ENCODE assay signal across 1 cellular context in the genomic region with DNA sequence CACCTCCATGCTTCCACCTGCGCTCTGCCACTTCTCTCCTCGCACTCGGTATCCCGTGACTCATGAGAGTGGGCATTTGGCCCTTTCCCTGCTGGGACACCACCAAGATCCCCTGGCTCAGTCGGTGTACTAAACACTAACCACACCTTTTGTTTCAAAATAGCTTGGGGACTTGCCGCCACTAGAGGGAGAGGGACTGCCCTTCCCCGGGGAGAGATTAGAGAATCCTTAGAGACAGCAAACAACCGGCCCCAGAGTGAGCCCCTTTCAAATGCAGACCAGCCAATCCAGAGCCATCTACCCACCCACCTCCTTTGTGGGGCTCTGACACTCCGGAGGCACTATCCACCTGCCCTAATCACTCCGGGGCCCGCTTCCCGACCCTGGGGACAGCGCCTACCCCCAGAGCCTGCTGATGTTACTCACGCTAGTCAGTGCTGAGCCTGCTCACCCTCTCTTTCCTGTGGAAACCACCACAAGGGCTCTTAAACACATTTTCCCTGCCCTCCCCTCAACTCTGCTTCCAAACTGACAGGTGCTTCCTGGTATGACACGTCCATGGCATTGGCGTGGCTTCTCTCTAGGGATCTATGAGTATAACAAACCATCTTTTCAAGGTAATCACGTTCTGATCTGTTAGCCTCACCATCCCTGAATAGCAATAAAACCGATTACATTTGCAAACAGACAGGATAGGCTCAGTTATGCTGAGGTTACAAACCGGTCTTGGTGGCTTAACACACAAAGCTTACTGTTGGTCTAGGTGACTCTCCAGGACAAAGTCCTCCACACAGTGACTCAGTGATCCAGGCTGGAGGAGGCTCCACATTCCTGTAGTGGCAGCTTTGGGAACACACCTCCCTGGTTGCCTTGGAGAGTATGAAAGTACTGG.
TF ChIP-seq lines count a peak whose summit lies in the region.

No MANE protein-coding gene starts in this region.

TF ChIP-seq in HepG2, 621 proteins besides CTCF, POLR2A, EP300 and RAD21 (continued from another document and continues in another):
- TF ChIP-seq, protein P1, sequence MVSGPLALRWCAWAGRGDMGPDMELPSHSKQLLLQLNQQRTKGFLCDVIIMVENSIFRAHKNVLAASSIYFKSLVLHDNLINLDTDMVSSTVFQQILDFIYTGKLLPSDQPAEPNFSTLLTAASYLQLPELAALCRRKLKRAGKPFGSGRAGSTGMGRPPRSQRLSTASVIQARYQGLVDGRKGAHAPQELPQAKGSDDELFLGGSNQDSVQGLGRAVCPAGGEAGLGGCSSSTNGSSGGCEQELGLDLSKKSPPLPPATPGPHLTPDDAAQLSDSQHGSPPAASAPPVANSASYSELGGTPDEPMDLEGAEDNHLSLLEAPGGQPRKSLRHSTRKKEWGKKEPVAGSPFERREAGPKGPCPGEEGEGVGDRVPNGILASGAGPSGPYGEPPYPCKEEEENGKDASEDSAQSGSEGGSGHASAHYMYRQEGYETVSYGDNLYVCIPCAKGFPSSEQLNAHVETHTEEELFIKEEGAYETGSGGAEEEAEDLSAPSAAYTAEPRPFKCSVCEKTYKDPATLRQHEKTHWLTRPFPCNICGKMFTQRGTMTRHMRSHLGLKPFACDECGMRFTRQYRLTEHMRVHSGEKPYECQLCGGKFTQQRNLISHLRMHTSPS (CRISPR knock-in tag; IDR thresholded peaks at IDR 0.05; ENCODE audit: low read depth): no peak
- TF ChIP-seq ZFYVE20 (CRISPR knock-in tag; IDR thresholded peaks at IDR 0.05; ENCODE audit: borderline replicate concordance, low read depth) (no peak), MAFF (IDR thresholded peaks at IDR 0.05; ENCODE audit: low read depth, low read length) (peak; percentile 81), ZC3H13 (CRISPR knock-in tag; IDR thresholded peaks at IDR 0.05) (0 out of 2 replicates have a peak, but pooled peaks have one; percentile 40), HIVEP1 (CRISPR knock-in tag; IDR thresholded peaks at IDR 0.05) (no peak), ZNF432 (CRISPR knock-in tag; IDR thresholded peaks at IDR 0.05; ENCODE audit: borderline replicate concordance) (no peak), SP4 (CRISPR knock-in tag; IDR thresholded peaks at IDR 0.05) (no peak; the same call in 1 of the 2 replicates), STAG1 (CRISPR knock-in tag; IDR thresholded peaks at IDR 0.05) (peak; percentile 43), ELF3 (CRISPR knock-in tag; IDR thresholded peaks at IDR 0.05) (peak; percentile 25; the same call in 1 of the 2 replicates), TAF1 (CRISPR knock-in tag; IDR thresholded peaks at IDR 0.05) (no peak; the same call in 1 of the 2 replicates), KDM1A (CRISPR knock-in tag; IDR thresholded peaks at IDR 0.05) (0 out of 2 replicates have a peak, but pooled peaks have one; percentile 20), SAFB2 (CRISPR knock-in tag; IDR thresholded peaks at IDR 0.05; ENCODE audit: borderline replicate concordance, low read depth) (no peak), ZNF761 (CRISPR knock-in tag; conservative IDR thresholded peaks at IDR 0.05) (peak; percentile 52; the same call in 1 of the 2 replicates), ZNF878 (CRISPR knock-in tag; IDR thresholded peaks at IDR 0.05) (no peak), TBX3 (IDR thresholded peaks at IDR 0.05; ENCODE audit: borderline replicate concordance) (no peak), RFX3 (CRISPR knock-in tag; IDR thresholded peaks at IDR 0.05) (no peak), HOXA3 (CRISPR knock-in tag; IDR thresholded peaks at IDR 0.05) (no peak; the same call in 1 of the 2 replicates), NFKBIZ (CRISPR knock-in tag; IDR thresholded peaks at IDR 0.05) (peak; percentile 34; the same call in 1 of the 2 replicates), IKZF4 (CRISPR knock-in tag; IDR thresholded peaks at IDR 0.05; ENCODE audit: borderline replicate concordance, low read depth, not compliant biosample characterization) (no peak), NCOA5 (CRISPR knock-in tag; IDR thresholded peaks at IDR 0.05) (no peak), ZNF24 (IDR thresholded peaks at IDR 0.05) (no peak), SALL2 (CRISPR knock-in tag; IDR thresholded peaks at IDR 0.05) (no peak), NCOR1 (IDR thresholded peaks at IDR 0.05; ENCODE audit: borderline replicate concordance, low read length) (peak; percentile 19; the same call in 1 of the 2 replicates), PRPF4 (IDR thresholded peaks at IDR 0.05; ENCODE audit: low read depth, low read length, poor library complexity, severe bottlenecking) (no peak), CBX1 (IDR thresholded peaks at IDR 0.05; ENCODE audit: low read depth) (peak; percentile 47), JARID2 (CRISPR knock-in tag; IDR thresholded peaks at IDR 0.05; ENCODE audit: insufficient replicate concordance) (no peak), KAT8 (CRISPR knock-in tag; IDR thresholded peaks at IDR 0.05) (no peak), ZNF572 (CRISPR knock-in tag; IDR thresholded peaks at IDR 0.05) (no peak), ZBTB20 (CRISPR knock-in tag; IDR thresholded peaks at IDR 0.05; ENCODE audit: borderline replicate concordance, low read depth) (no peak), ZNF350 (CRISPR knock-in tag; IDR thresholded peaks at IDR 0.05; ENCODE audit: borderline replicate concordance, low read depth) (no peak; the same call in 1 of the 2 replicates), PITX1 (CRISPR knock-in tag; IDR thresholded peaks at IDR 0.05) (peak; percentile 34; the same call in 1 of the 2 replicates), ADNP (CRISPR knock-in tag; IDR thresholded peaks at IDR 0.05) (no peak), LCORL (IDR thresholded peaks at IDR 0.05) (no peak), LCORL (CRISPR knock-in tag; IDR thresholded peaks at IDR 0.05) (peak; percentile 17; the same call in 1 of the 2 replicates), RFX5 (IDR thresholded peaks at IDR 0.05; ENCODE audit: low read depth, low read length) (no peak), ZNF282 (IDR thresholded peaks at IDR 0.05; ENCODE audit: partially characterized antibody) (no peak), ATAD3A (CRISPR knock-in tag; IDR thresholded peaks at IDR 0.05) (no peak)
- TF ChIP-seq, protein P2, sequence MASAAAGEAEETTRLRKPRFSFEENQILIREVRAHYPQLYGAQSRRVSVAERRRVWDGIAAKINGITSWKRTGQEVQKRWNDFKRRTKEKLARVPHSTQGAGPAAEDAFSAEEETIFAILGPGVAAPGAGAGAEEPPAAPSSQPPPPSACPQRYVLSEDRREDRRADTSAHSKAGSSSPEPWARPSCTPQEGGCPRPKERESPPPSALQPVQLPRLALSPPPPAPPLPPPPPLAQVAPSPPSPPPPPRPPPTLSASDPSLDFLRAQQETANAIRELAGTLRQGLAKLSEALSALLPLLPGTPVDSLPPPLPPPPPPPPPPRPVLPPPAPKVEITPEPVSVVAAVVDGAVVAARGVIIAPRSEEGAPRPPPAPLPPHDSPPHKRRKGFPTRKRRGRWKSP (CRISPR knock-in tag; IDR thresholded peaks at IDR 0.05): no peak
- TF ChIP-seq, protein P3, sequence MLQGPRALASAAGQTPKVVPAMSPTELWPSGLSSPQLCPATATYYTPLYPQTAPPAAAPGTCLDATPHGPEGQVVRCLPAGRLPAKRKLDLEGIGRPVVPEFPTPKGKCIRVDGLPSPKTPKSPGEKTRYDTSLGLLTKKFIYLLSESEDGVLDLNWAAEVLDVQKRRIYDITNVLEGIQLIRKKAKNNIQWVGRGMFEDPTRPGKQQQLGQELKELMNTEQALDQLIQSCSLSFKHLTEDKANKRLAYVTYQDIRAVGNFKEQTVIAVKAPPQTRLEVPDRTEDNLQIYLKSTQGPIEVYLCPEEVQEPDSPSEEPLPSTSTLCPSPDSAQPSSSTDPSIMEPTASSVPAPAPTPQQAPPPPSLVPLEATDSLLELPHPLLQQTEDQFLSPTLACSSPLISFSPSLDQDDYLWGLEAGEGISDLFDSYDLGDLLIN (CRISPR knock-in tag; IDR thresholded peaks at IDR 0.05; ENCODE audit: borderline replicate concordance): no peak
- TF ChIP-seq, protein P4, sequence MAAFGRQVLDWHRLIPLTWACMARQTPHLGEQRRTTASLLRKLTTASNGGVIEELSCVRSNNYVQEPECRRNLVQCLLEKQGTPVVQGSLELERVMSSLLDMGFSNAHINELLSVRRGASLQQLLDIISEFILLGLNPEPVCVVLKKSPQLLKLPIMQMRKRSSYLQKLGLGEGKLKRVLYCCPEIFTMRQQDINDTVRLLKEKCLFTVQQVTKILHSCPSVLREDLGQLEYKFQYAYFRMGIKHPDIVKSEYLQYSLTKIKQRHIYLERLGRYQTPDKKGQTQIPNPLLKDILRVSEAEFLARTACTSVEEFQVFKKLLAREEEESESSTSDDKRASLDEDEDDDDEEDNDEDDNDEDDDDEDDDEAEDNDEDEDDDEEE (CRISPR knock-in tag; IDR thresholded peaks at IDR 0.05): no peak
- TF ChIP-seq, protein P5, sequence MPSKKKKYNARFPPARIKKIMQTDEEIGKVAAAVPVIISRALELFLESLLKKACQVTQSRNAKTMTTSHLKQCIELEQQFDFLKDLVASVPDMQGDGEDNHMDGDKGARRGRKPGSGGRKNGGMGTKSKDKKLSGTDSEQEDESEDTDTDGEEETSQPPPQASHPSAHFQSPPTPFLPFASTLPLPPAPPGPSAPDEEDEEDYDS (CRISPR knock-in tag; IDR thresholded peaks at IDR 0.05): no peak
- TF ChIP-seq, protein P6, sequence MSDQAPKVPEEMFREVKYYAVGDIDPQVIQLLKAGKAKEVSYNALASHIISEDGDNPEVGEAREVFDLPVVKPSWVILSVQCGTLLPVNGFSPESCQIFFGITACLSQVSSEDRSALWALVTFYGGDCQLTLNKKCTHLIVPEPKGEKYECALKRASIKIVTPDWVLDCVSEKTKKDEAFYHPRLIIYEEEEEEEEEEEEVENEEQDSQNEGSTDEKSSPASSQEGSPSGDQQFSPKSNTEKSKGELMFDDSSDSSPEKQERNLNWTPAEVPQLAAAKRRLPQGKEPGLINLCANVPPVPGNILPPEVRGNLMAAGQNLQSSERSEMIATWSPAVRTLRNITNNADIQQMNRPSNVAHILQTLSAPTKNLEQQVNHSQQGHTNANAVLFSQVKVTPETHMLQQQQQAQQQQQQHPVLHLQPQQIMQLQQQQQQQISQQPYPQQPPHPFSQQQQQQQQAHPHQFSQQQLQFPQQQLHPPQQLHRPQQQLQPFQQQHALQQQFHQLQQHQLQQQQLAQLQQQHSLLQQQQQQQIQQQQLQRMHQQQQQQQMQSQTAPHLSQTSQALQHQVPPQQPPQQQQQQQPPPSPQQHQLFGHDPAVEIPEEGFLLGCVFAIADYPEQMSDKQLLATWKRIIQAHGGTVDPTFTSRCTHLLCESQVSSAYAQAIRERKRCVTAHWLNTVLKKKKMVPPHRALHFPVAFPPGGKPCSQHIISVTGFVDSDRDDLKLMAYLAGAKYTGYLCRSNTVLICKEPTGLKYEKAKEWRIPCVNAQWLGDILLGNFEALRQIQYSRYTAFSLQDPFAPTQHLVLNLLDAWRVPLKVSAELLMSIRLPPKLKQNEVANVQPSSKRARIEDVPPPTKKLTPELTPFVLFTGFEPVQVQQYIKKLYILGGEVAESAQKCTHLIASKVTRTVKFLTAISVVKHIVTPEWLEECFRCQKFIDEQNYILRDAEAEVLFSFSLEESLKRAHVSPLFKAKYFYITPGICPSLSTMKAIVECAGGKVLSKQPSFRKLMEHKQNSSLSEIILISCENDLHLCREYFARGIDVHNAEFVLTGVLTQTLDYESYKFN (CRISPR knock-in tag; conservative IDR thresholded peaks at IDR 0.05): peak; percentile 52; the same call in 1 of the 2 replicates
- TF ChIP-seq, protein P7, sequence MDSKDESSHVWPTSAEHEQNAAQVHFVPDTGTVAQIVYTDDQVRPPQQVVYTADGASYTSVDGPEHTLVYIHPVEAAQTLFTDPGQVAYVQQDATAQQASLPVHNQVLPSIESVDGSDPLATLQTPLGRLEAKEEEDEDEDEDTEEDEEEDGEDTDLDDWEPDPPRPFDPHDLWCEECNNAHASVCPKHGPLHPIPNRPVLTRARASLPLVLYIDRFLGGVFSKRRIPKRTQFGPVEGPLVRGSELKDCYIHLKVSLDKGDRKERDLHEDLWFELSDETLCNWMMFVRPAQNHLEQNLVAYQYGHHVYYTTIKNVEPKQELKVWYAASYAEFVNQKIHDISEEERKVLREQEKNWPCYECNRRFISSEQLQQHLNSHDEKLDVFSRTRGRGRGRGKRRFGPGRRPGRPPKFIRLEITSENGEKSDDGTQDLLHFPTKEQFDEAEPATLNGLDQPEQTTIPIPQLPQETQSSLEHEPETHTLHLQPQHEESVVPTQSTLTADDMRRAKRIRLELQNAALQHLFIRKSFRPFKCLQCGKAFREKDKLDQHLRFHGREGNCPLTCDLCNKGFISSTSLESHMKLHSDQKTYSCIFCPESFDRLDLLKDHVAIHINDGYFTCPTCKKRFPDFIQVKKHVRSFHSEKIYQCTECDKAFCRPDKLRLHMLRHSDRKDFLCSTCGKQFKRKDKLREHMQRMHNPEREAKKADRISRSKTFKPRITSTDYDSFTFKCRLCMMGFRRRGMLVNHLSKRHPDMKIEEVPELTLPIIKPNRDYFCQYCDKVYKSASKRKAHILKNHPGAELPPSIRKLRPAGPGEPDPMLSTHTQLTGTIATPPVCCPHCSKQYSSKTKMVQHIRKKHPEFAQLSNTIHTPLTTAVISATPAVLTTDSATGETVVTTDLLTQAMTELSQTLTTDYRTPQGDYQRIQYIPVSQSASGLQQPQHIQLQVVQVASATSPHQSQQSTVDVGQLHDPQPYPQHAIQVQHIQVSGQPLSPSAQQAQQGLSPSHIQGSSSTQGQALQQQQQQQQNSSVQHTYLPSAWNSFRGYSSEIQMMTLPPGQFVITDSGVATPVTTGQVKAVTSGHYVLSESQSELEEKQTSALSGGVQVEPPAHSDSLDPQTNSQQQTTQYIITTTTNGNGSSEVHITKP (CRISPR knock-in tag; IDR thresholded peaks at IDR 0.05; ENCODE audit: low read depth): no peak
- TF ChIP-seq, protein P8, sequence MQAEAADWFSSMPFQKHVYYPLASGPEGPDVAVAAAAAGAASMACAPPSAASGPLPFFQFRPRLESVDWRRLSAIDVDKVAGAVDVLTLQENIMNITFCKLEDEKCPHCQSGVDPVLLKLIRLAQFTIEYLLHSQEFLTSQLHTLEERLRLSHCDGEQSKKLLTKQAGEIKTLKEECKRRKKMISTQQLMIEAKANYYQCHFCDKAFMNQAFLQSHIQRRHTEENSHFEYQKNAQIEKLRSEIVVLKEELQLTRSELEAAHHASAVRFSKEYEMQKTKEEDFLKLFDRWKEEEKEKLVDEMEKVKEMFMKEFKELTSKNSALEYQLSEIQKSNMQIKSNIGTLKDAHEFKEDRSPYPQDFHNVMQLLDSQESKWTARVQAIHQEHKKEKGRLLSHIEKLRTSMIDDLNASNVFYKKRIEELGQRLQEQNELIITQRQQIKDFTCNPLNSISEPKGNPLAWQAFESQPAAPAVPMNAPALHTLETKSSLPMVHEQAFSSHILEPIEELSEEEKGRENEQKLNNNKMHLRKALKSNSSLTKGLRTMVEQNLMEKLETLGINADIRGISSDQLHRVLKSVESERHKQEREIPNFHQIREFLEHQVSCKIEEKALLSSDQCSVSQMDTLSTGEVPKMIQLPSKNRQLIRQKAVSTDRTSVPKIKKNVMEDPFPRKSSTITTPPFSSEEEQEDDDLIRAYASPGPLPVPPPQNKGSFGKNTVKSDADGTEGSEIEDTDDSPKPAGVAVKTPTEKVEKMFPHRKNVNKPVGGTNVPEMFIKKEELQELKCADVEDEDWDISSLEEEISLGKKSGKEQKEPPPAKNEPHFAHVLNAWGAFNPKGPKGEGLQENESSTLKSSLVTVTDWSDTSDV (CRISPR knock-in tag; IDR thresholded peaks at IDR 0.05): no peak
- TF ChIP-seq, protein P9, sequence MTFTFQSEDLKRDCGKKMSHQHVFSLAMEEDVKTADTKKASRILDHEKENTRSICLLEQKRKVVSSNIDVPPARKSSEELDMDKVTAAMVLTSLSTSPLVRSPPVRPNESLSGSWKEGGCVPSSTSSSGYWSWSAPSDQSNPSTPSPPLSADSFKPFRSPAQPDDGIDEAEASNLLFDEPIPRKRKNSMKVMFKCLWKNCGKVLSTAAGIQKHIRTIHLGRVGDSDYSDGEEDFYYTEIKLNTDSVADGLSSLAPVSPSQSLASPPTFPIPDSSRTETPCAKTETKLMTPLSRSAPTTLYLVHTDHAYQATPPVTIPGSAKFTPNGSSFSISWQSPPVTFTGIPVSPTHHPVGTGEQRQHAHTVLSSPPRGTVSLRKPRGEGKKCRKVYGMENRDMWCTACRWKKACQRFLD (CRISPR knock-in tag; IDR thresholded peaks at IDR 0.05; ENCODE audit: borderline replicate concordance): 0 out of 2 replicates have a peak, but pooled peaks have one; percentile 58
